ENCODE assay signal across 18 cellular contexts in the genomic region with DNA sequence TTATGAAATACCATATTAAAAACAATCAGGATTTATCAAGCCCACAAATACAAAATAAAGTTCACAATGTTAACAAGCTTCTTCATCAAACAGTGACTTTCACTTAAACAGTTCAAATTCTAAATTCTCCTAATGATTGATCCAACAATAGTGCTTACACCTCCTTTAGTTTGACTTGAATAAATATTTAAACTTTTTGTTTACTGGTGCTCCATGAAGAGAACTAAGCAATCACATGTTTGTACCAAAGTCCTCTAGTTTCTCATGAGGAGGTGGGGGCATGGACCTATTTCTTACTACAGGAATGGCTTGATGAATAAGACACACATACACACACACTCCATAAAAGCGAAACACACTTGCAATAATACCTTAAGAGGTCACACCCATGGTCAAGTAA.
"Had no signal": no experiment of that assay in that cellular context is flagged by ENCODE, and none has a peak within 500 bp of the region (broad histone marks: within the 10 kb centered on the region; RNA-seq: fewer than 3 reads in every experiment).

No MANE protein-coding gene starts in this region.

- H3K27me3 Mint-ChIP-seq: progenitor cell of endocrine pancreas had no signal

- H3K4me3 Mint-ChIP-seq: mesothelial cell of epicardium, neural crest cell had no signal

- H3K27me3 ChIP-seq: suprapubic skin, transverse colon, uterus had no signal

- H3K9me3 ChIP-seq: suprapubic skin, transverse colon, uterus had no signal

- ATAC-seq: left colon had no signal

- DNase-seq: activated CD4-positive, alpha-beta T cell treated with anti-CD3 and anti-CD28 coated beads for 48 hours; activated CD4-positive, CD25-positive, alpha-beta regulatory T cell; activated naive CD4-positive, alpha-beta T cell treated with anti-CD3 and anti-CD28 coated beads, Interleukin-2, amount 50 U/mL, for 16 hours; effector CD4-positive, alpha-beta T cell; hypothalamus; islet precursor cell; left colon; stimulated activated CD4-positive, alpha-beta T cell treated with anti-CD3 and anti-CD28 coated beads, Interleukin-2, amount 100 ng/mL, for 24 hours; stimulated activated naive CD4-positive, alpha-beta T cell treated with Interleukin-2 at 50 U/mL for 16 hours; T-helper 9 cell; transverse colon; uterus had no signal

- H3K9me3 Mint-ChIP-seq: activated T-helper 2 cell treated with anti-CD3 and anti-CD28 coated beads, Interferon-gamma antibody, Interleukin-2, Interleukin-4, amounts not matched to agents 10 μg/mL and 5 μg/mL and 100 μg/mL, durations not matched to agents 14 hours and 24 hours and 36 hours; mesothelial cell of epicardium; neural crest cell had no signal

- H3K36me3 ChIP-seq: transverse colon, uterus had no signal

- H3K4me1 ChIP-seq: suprapubic skin, uterus had no signal

- H3K27ac Mint-ChIP-seq: activated T-helper 2 cell treated with anti-CD3 and anti-CD28 coated beads, Interferon-gamma antibody, Interleukin-2, Interleukin-4, amounts not matched to agents 10 μg/mL and 5 μg/mL and 100 μg/mL, durations not matched to agents 14 hours and 24 hours and 36 hours; mesothelial cell of epicardium; progenitor cell of endocrine pancreas had no signal

- H3K4me3 ChIP-seq: lung, suprapubic skin, transverse colon, uterus had no signal

- H3K27ac ChIP-seq: suprapubic skin, transverse colon, uterus had no signal
